Comparison of ENCODE assay signal across 13 cellular contexts in the genomic region with DNA sequence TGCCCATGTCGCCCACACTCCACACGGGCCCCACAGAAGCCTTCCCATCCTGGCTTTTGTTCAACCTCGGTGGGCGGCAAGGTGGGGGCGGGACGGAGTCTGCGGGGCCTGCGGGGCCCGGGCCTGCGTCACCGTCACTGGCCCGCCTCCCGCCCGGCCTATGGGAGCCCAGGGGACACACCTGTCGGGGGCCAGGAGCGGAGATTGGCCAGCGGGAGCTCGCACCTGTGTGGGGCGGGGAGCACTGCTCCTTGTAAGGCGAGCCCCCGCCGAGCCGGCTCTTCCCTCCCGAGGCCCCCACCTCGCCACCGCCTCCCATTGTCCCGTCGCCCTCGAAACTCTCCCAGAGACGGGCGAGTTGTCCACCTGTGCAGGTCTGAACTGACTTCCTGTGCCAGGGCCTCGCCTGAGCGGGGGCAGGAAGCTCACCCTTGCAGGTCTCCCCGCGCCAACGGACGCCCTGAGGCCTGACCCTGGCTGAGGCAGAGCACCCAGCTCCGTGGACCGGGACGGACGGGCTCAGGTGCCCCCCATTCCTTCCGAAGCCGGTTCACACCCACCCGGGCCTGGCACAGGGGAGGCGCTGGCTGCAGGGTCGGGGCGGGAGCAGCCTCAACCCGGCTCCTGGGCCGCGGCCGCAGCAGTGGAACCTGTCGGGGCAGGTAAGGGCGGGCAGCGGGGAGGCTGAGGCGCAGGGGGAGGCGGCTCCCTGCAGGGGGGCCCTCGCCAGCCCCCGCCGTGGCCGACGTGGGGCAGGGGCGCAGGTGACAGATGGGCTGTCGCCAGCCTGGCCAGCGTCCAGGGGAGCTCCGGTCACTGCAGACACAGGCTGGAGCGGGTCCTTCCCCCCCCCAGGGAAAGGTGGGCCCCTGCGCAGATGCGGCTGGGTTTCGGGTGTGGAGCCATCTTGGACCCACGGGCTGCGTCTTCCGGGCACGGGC. TPM values are rescaled to one million over a fixed set of nuclear protein-coding genes. Genes with fewer than 3 reads are reported as not detected.
DNase-seq lines count a peak whose midpoint lies in the region; ATAC-seq and TF ChIP-seq lines count a peak whose summit lies in the region.
"Had no signal": no experiment of that assay in that cellular context is flagged by ENCODE, and none has a peak within 500 bp of the region (broad histone marks: within the 10 kb centered on the region; RNA-seq: fewer than 3 reads in every experiment).

No MANE protein-coding gene starts in this region.

- no peak for TF ChIP-seq CTCF in stomach (IDR thresholded peaks at IDR 0.05)

- TF ChIP-seq EP300 in stomach (IDR thresholded peaks at IDR 0.05), result no peak

- peak overlapping the region; percentile 93 to 97 (median 95) for H3K27ac ChIP-seq in stomach
- no peak overlapping the region for H3K27ac ChIP-seq in GM23248
- H3K27ac ChIP-seq: gastrocnemius medialis had no signal

- H3K79me2 ChIP-seq in GM23248 (ENCODE audit: insufficient read depth), result no peaks in the 10 kb centered on the region

- H3K4me2 ChIP-seq in GM23248 (ENCODE audit: unreplicated experiment), result no peak overlapping the region

- no peaks in the 10 kb centered on the region for H3F3A ChIP-seq in GM23248 (ENCODE audit: insufficient read depth)

- DNase-seq in NCI-H1048 (lab: John Stamatoyannopoulos, UW), result peak; percentile 76
- peak; percentile 81 for DNase-seq in NCI-H774 (lab: John Stamatoyannopoulos, UW)
- DNase-seq in iPS-NIHi11 (ENCODE audit: low spot score), result peak; percentile 77
- peak; percentile 95 for DNase-seq in stomach
- no peak for DNase-seq in medulla oblongata (ENCODE audit: extremely low spot score)
- no peak for DNase-seq in GM23248
- DNase-seq in NOMO-1 treated with DMSO at 0.1 percent for 48 hours (lab: John Stamatoyannopoulos, UW; ENCODE audit: unreplicated experiment), result no peak
- DNase-seq: activated T-cell treated with anti-CD3 and anti-CD28 coated beads, Interleukin-2, amount 50 U/mL, for 72 hours; gastrocnemius medialis; GOT3; T1000 had no signal

- 25 to 43% (median 36%) methylated on average over 34 to 73 of the region's 73 CpGs for WGBS in stomach, 5 donors
- 64 to 76% methylated on average over 42 to 67 of the region's 73 CpGs for WGBS in GM23248 (ENCODE audit: low coverage in 1 of 2, low lambda C conversion rate in 2 of 2, missing lambda C conversion rate in 2 of 2), 2 experiments

- no peak overlapping the region for H3K9ac ChIP-seq in GM23248

- no peak for ATAC-seq in HG02870 (IDR thresholded peaks at IDR 0.05; ENCODE audit: unreplicated experiment)
- ATAC-seq: activated T-cell treated with anti-CD3 and anti-CD28 coated beads, Interleukin-2, amount 50 U/mL, for 72 hours; gastrocnemius medialis had no signal

- in situ Hi-C loops in GM23248 (cut with MboI), result no loop called here

- H2AFZ ChIP-seq in GM23248, result no peak overlapping the region

- H4K20me1 ChIP-seq in GM23248 (ENCODE audit: insufficient read depth), result no peaks in the 10 kb centered on the region

- no peaks in the 10 kb centered on the region for H3K9me3 ChIP-seq in stomach
- no peaks in the 10 kb centered on the region for H3K9me3 ChIP-seq in GM23248 (ENCODE audit: low read depth)
- H3K9me3 ChIP-seq: gastrocnemius medialis had no signal

- TF ChIP-seq POLR2A in stomach (IDR thresholded peaks at IDR 0.05), result peak in 2 of 4 donors; percentile 33 to 79

- intact Hi-C loops in stomach (cut with DNase I; ENCODE audit: low total_unique reads), result no loop called here

- H3K9me2 ChIP-seq in GM23248 (ENCODE audit: insufficient read depth), result no peaks in the 10 kb centered on the region

- H3K4me1 ChIP-seq in stomach (peaks cover 26 to 68% (median 57%) of the 10 kb centered on the region in 4 donors), GM23248 (ENCODE audit: insufficient read depth) (peaks cover 6% of the 10 kb centered on the region)

- H3K36me3 ChIP-seq in stomach (no peaks in the 10 kb centered on the region), GM23248 (ENCODE audit: low read depth) (no peaks in the 10 kb centered on the region)
- H3K36me3 ChIP-seq: gastrocnemius medialis had no signal

- H3K4me3 ChIP-seq in stomach (peak overlapping the region; percentile 41 to 63 (median 54)), GM23248 (no peak overlapping the region)
- H3K4me3 ChIP-seq: gastrocnemius medialis had no signal

- H3K27me3 ChIP-seq in stomach, result peaks cover 3 to 52% (median 20%) of the 10 kb centered on the region in 3 donors
- H3K27me3 ChIP-seq in GM23248 (replicated peaks; ENCODE audit: insufficient read depth), result peaks cover 16% of the 10 kb centered on the region; the same call in 1 of the 2 replicates

RNA-seq across cellular contexts. Expression of a gene that starts 10.8 kb away (rescaled TPM):
- total RNA-seq in stomach, result 1 to 10 TPM in 1 of 5 donors, not detected in 4; 6.4 TPM
- polyA plus RNA-seq in stomach (under 1 TPM in 2 of 3 donors, not detected in 1; 0.13 to 0.46 TPM), GM23248 (2016; fragmentation: Nextera tagmentation; extraction: Ambion mirVana) (not detected in 2 replicates)
- total RNA-seq in GM23248 (2014; rRNA removed; shearing (Covaris generic)), result not detected in 2 replicates
- total RNA-seq: neural crest cell had no signal

RNA-seq across cellular contexts. Expression of a gene that starts 43.5 kb away (rescaled TPM):
- total RNA-seq in stomach, result 10 to 100 TPM in 1 of 5 donors, 1 to 10 TPM in 1, not detected in 3; 1.7 to 11.9 TPM
- 1 to 10 TPM in 1 of 3 donors, under 1 TPM in 1, not detected in 1; 0.37 to 3.6 TPM for polyA plus RNA-seq in stomach
- total RNA-seq in GM23248 (2014; rRNA removed; shearing (Covaris generic)), result not detected in 2 replicates
- 0.18 TPM in 1 of 2 replicates, not detected in the other for polyA plus RNA-seq in GM23248 (2016; fragmentation: Nextera tagmentation; extraction: Ambion mirVana)
- total RNA-seq: gastrocnemius medialis, neural crest cell had no signal

RNA-seq across cellular contexts. Expression of a gene that starts 47.0 kb away (rescaled TPM):
- total RNA-seq in stomach, result 10 to 100 TPM; 15.8 to 67.0 (median 33.8) TPM
- polyA plus RNA-seq in stomach, result 10 to 100 TPM; 10.2 to 17.1 (median 12.8) TPM
- total RNA-seq in GM23248 (2014; rRNA removed; shearing (Covaris generic)), result 5.2 and 13.1 TPM in 2 replicates
- polyA plus RNA-seq in GM23248 (2016; fragmentation: Nextera tagmentation; extraction: Ambion mirVana), result 11.0 and 11.4 TPM in 2 replicates

RNA-seq across cellular contexts. Expression of a gene that starts 51.1 kb away (rescaled TPM):
- total RNA-seq in stomach, result under 1 TPM in 1 of 5 donors, not detected in 4; 0.55 TPM
- 1 to 10 TPM; 1.7 to 4.5 (median 4.2) TPM for polyA plus RNA-seq in stomach
- total RNA-seq in GM23248 (2014; rRNA removed; shearing (Covaris generic)), result not detected in 2 replicates
- polyA plus RNA-seq in GM23248 (2016; fragmentation: Nextera tagmentation; extraction: Ambion mirVana), result not detected in 2 replicates

Comparison
In these comparisons a context has a peak if more than half of its experiments do, and no peak if none do; other contexts are left out.
1. DNase-seq: peak in NCI-H1048 (single experiment), NCI-H774 (single experiment), iPS-NIHi11 (single experiment) and stomach (single experiment); none in medulla oblongata (single experiment), GM23248 (single experiment) and NOMO-1 treated with DMSO at 0.1 percent for 48 hours (single experiment).